In the genomic region with DNA sequence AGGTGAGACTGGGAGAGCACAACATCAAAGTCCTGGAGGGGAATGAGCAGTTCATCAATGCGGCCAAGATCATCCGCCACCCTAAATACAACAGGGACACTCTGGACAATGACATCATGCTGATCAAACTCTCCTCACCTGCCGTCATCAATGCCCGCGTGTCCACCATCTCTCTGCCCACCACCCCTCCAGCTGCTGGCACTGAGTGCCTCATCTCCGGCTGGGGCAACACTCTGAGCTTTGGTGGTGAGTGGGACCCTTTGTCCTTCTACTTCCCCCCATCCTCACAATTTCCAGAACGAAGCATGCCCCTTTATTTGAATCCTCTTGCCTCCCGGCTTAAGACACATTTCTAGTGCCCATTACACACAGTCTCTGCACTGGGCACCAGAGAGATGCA, we compare ENCODE assay signal across 27 cellular contexts. TPM values are rescaled to one million over a fixed set of nuclear protein-coding genes. Genes with fewer than 3 reads are reported as not detected.
DNase-seq lines count a peak whose midpoint lies in the region; ATAC-seq, FAIRE-seq and TF ChIP-seq lines count a peak whose summit lies in the region.
"Had no signal": no experiment of that assay in that cellular context is flagged by ENCODE, and none has a peak within 500 bp of the region (broad histone marks: within the 10 kb centered on the region; RNA-seq: fewer than 3 reads in every experiment).

No MANE protein-coding gene starts in this region.

- no peak for FAIRE-seq in pancreas (lab: Jason Lieb, UNC)
- FAIRE-seq: A204.1, D721Med, G401.6, GM12891, GM19239 had no signal

- no peak for TF ChIP-seq CTCF in Caco-2 (IDR thresholded peaks at IDR 0.05; ENCODE audit: insufficient read depth in 1 of 2, low read depth in 1 of 2, low read length in 1 of 2, severe bottlenecking in 1 of 2, unreplicated experiment in 1 of 2)
- TF ChIP-seq CTCF in body of pancreas (IDR thresholded peaks at IDR 0.05) = no peak
- TF ChIP-seq CTCF in pancreas (IDR thresholded peaks at IDR 0.05) = no peak
- TF ChIP-seq CTCF in Peyer's patch (IDR thresholded peaks at IDR 0.05) = no peak
- no peak for TF ChIP-seq CTCF in brain microvascular endothelial cell (IDR thresholded peaks at IDR 0.05; ENCODE audit: low read depth, low read length, missing control alignments)

- WGBS in body of pancreas, 2 donors = 60 to 65% methylated on average over 6 to 8 of the region's 8 CpGs
- WGBS in pancreas, 2 donors = 52 to 58% methylated on average over 8 of the region's 8 CpGs

- intact Hi-C loops in Caco-2 (cut with micrococcal nuclease; ENCODE audit: unreplicated experiment) = no loop called here
- intact Hi-C loops in body of pancreas (cut with DNase I) = no loop called here
- intact Hi-C loops in pancreas (cut with DNase I) = no loop called here

- no peaks in the 10 kb centered on the region for H3K27me3 ChIP-seq in Caco-2 (replicated peaks; ENCODE audit: control insufficient read depth, insufficient read depth, low read length)
- H3K27me3 ChIP-seq in body of pancreas = no peaks in the 10 kb centered on the region
- no peaks in the 10 kb centered on the region for H3K27me3 ChIP-seq in pancreas
- no peaks in the 10 kb centered on the region for H3K27me3 ChIP-seq in Peyer's patch
- H3K27me3 ChIP-seq in brain microvascular endothelial cell (replicated peaks) = no peaks in the 10 kb centered on the region
- H3K27me3 ChIP-seq: BE2C, BLaER1 had no signal

- H3K4me1 ChIP-seq in Caco-2 (no peaks in the 10 kb centered on the region), body of pancreas (peaks cover 97% of the 10 kb centered on the region), pancreas (peaks cover 8 to 41% (median 13%) of the 10 kb centered on the region in 3 donors), Peyer's patch (no peaks in the 10 kb centered on the region)
- H3K4me1 ChIP-seq: BE2C, BLaER1 had no signal

- in situ Hi-C loops in brain microvascular endothelial cell (cut with HindIII; ENCODE audit: low pct_ligation_motif_present, low sequenced_read_pairs) = no loop called here

- peaks cover 1% of the 10 kb centered on the region; the same call in 1 of the 2 replicates for H3K36me3 ChIP-seq in Caco-2 (ENCODE audit: control insufficient read depth, insufficient read depth, low read length)
- no peaks in the 10 kb centered on the region for H3K36me3 ChIP-seq in body of pancreas (replicated peaks in 1 of 2; ENCODE audit: insufficient read depth in 1 of 2, low read depth in 2 of 2)
- no peaks in the 10 kb centered on the region for H3K36me3 ChIP-seq in pancreas
- H3K36me3 ChIP-seq in Peyer's patch = peaks cover 0 to 24% (median 0%) of the 10 kb centered on the region in 3 donors
- no peaks in the 10 kb centered on the region for H3K36me3 ChIP-seq in brain microvascular endothelial cell (replicated peaks)
- H3K36me3 ChIP-seq: BLaER1 had no signal

- H3K27ac ChIP-seq in body of pancreas (peak overlapping the region in 3 of 4 donors; percentile 79 to 89 (median 88)), pancreas (peak overlapping the region; percentile 20 to 82 (median 53)), Peyer's patch (no peak overlapping the region), brain microvascular endothelial cell (no peak overlapping the region)
- H3K27ac ChIP-seq: BLaER1 had no signal

- H3K4me1 Mint-ChIP-seq in Caco-2 (ENCODE audit: low read depth, unreplicated experiment) = peaks cover 11% of the 10 kb centered on the region
- no peaks in the 10 kb centered on the region for H3K4me1 Mint-ChIP-seq in activated naive CD4-positive, alpha-beta T cell treated with anti-CD3 and anti-CD28 coated beads, Interleukin-2, amount 10 ng/mL, durations not matched to agents 7 days and 5 days
- H3K4me1 Mint-ChIP-seq: CD14-positive monocyte; CD4-positive, alpha-beta memory T cell; CD4-positive, CD25-positive, alpha-beta regulatory T cell; CD8-positive, alpha-beta memory T cell had no signal

- no peak overlapping the region for H3K4me3 Mint-ChIP-seq in Caco-2 (ENCODE audit: unreplicated experiment)
- no peak overlapping the region for H3K4me3 Mint-ChIP-seq in activated naive CD4-positive, alpha-beta T cell treated with anti-CD3 and anti-CD28 coated beads, Interleukin-2, amount 10 ng/mL, durations not matched to agents 7 days and 5 days
- H3K4me3 Mint-ChIP-seq: CD14-positive monocyte; CD4-positive, alpha-beta memory T cell; CD4-positive, CD25-positive, alpha-beta regulatory T cell; CD8-positive, alpha-beta memory T cell had no signal

- H3K9me3 ChIP-seq in Caco-2 = no peaks in the 10 kb centered on the region
- H3K9me3 ChIP-seq in body of pancreas = no peaks in the 10 kb centered on the region
- no peaks in the 10 kb centered on the region for H3K9me3 ChIP-seq in pancreas
- H3K9me3 ChIP-seq in Peyer's patch = no peaks in the 10 kb centered on the region
- H3K9me3 ChIP-seq: BE2C, BLaER1 had no signal

- no peak for ATAC-seq in body of pancreas
- no peak for ATAC-seq in pancreas
- ATAC-seq in HG03280 (IDR thresholded peaks at IDR 0.05; ENCODE audit: unreplicated experiment) = no peak

- H3K27ac Mint-ChIP-seq in Caco-2 (ENCODE audit: unreplicated experiment) = peak overlapping the region; percentile 29
- H3K27ac Mint-ChIP-seq in activated naive CD4-positive, alpha-beta T cell treated with anti-CD3 and anti-CD28 coated beads, Interleukin-2, amount 10 ng/mL, durations not matched to agents 7 days and 5 days = no peak overlapping the region
- H3K27ac Mint-ChIP-seq: CD14-positive monocyte; CD4-positive, alpha-beta memory T cell; CD4-positive, CD25-positive, alpha-beta regulatory T cell; CD8-positive, alpha-beta memory T cell had no signal

- no peaks in the 10 kb centered on the region for H3K9me3 Mint-ChIP-seq in Caco-2 (ENCODE audit: unreplicated experiment)
- no peaks in the 10 kb centered on the region for H3K9me3 Mint-ChIP-seq in activated naive CD4-positive, alpha-beta T cell treated with anti-CD3 and anti-CD28 coated beads, Interleukin-2, amount 10 ng/mL, durations not matched to agents 7 days and 5 days

- BruUV-seq in Caco-2 (replicated peaks; lab: Mats Ljungman, UMichigan) = no TSS peak

- CTCF ChIA-PET in Caco-2 (lab: Charles Lee) = no interaction called here
- CTCF ChIA-PET in activated naive CD4-positive, alpha-beta T cell treated with anti-CD3 and anti-CD28 coated beads, Interleukin-2, amount 10 ng/mL, durations not matched to agents 7 days and 5 days (lab: Charles Lee) = interaction anchor here (1.1 kb wide), 1 partner anchor 21 kb away, joined by 3 read pairs; no protein-coding TSS in a partner anchor

- H3K36me3 Mint-ChIP-seq in Caco-2 (ENCODE audit: insufficient read depth, unreplicated experiment) = peaks cover 22% of the 10 kb centered on the region
- H3K36me3 Mint-ChIP-seq in activated naive CD4-positive, alpha-beta T cell treated with anti-CD3 and anti-CD28 coated beads, Interleukin-2, amount 10 ng/mL, durations not matched to agents 7 days and 5 days = no peaks in the 10 kb centered on the region
- H3K36me3 Mint-ChIP-seq: CD14-positive monocyte; CD4-positive, alpha-beta memory T cell; CD4-positive, CD25-positive, alpha-beta regulatory T cell had no signal

- no peak for DNase-seq in Caco-2
- DNase-seq in body of pancreas = no peak
- DNase-seq in mesenteric fat pad (ENCODE audit: low spot score) = peak; percentile 75
- peak in 1 of 6 donors; percentile 61 for DNase-seq in pancreas
- DNase-seq in Peyer's patch = no peak
- DNase-seq in activated naive CD4-positive, alpha-beta T cell treated with anti-CD3 and anti-CD28 coated beads, Interleukin-2, amount 10 ng/mL, durations not matched to agents 7 days and 5 days = no peak
- DNase-seq in brain microvascular endothelial cell = no peak
- DNase-seq: 8988T; ACHN; BE2C; C1 segment of cervical spinal cord; Calu3; CD4-positive, alpha-beta memory T cell; CD4-positive, CD25-positive, alpha-beta regulatory T cell; CD8-positive, alpha-beta memory T cell; COR-L47; DMS79 treated with DMSO at 0.1 percent for 48 hours; GF-D8 had no signal

- POLR2A ChIA-PET in Caco-2 (lab: Charles Lee) = no interaction called here

- H3K4me3 ChIP-seq in Caco-2 (ENCODE audit: low read depth, low read length) (no peak overlapping the region), body of pancreas (no peak overlapping the region), pancreas (peak overlapping the region in 1 of 4 donors; percentile 11), Peyer's patch (no peak overlapping the region), brain microvascular endothelial cell (ENCODE audit: low read depth, low read length) (no peak overlapping the region)
- H3K4me3 ChIP-seq: BLaER1 had no signal

- TF ChIP-seq POLR2A in body of pancreas (IDR thresholded peaks at IDR 0.05) (no peak), Peyer's patch (IDR thresholded peaks at IDR 0.05) (no peak)

- no peaks in the 10 kb centered on the region for H3K27me3 Mint-ChIP-seq in Caco-2 (ENCODE audit: insufficient read depth, unreplicated experiment)
- peaks cover 58% of the 10 kb centered on the region for H3K27me3 Mint-ChIP-seq in activated naive CD4-positive, alpha-beta T cell treated with anti-CD3 and anti-CD28 coated beads, Interleukin-2, amount 10 ng/mL, durations not matched to agents 7 days and 5 days

RNA-seq across cellular contexts. Expression of gene PRSS3, which starts 2.5 kb away (rescaled TPM):
- total RNA-seq in Caco-2 (2022) (33.8 and 36.8 TPM in 2 replicates), body of pancreas (100 to 1,000 TPM; 526 to 604 TPM), mesenteric fat pad (not detected), pancreas (1,000 to 10,000 TPM in 3 of 6 donors, 100 to 1,000 TPM in 3; 341 to 5,218 (median 1,762) TPM), Peyer's patch (100 to 1,000 TPM in 3 of 4 donors, 10 to 100 TPM in 1; 20.6 to 281 (median 209) TPM)
- 1,000 to 10,000 TPM in 1 of 2 donors, 100 to 1,000 TPM in 1; 986 to 1,801 TPM for polyA plus RNA-seq in pancreas
- total RNA-seq: A673; CD4-positive, alpha-beta memory T cell; CD4-positive, CD25-positive, alpha-beta regulatory T cell had no signal
- polyA plus RNA-seq: CD14-positive monocyte; CD4-positive, alpha-beta memory T cell; CD4-positive, CD25-positive, alpha-beta regulatory T cell; CD8-positive, alpha-beta memory T cell had no signal

RNA-seq across cellular contexts. Expression of gene UBE2R2, which starts 19.1 kb away (rescaled TPM):
- total RNA-seq in Caco-2 (2022) (48.1 and 52.3 TPM in 2 replicates), body of pancreas (10 to 100 TPM; 26.7 to 31.4 TPM), mesenteric fat pad (43.6 TPM), pancreas (10 to 100 TPM; 33.1 to 44.8 (median 36.2) TPM), Peyer's patch (10 to 100 TPM; 29.7 to 39.9 (median 34.8) TPM)
- polyA plus RNA-seq in pancreas = 10 to 100 TPM; 13.3 to 16.6 TPM

Comparison
In these comparisons a context has a peak if more than half of its experiments do, and no peak if none do; other contexts are left out.
1. H3K27ac ChIP-seq: peak in body of pancreas (3 of 4) and pancreas (4 of 4); none in Peyer's patch (0 of 4) and brain microvascular endothelial cell (single experiment).
2. RNA of gene PRSS3, which starts 2.5 kb away (total RNA-seq): 341 to 5,218 TPM in pancreas, 526 to 604 TPM in body of pancreas, 20.6 to 281 TPM in Peyer's patch and 33.8 to 36.8 TPM in Caco-2; not detected in mesenteric fat pad (single experiment); every median in the first group is over 10 times any median in the second.